1 cellular context compared by ENCODE assay signal in genomic region chr21:17501107-17502006, GRCh38.
TF ChIP-seq lines count a peak whose summit lies in the region.

No MANE protein-coding gene starts in this region.

TF ChIP-seq in HepG2, 621 proteins besides CTCF, POLR2A, EP300 and RAD21 (continued from another document and continues in another):
- TF ChIP-seq KIAA2018 (CRISPR knock-in tag; IDR thresholded peaks at IDR 0.05; ENCODE audit: borderline replicate concordance) (no peak), GLMP (CRISPR knock-in tag; IDR thresholded peaks at IDR 0.05; ENCODE audit: borderline replicate concordance) (no peak), BCLAF1 (IDR thresholded peaks at IDR 0.05) (no peak), E2F5 (CRISPR knock-in tag; conservative IDR thresholded peaks at IDR 0.05) (no peak), BRF2 (CRISPR knock-in tag; IDR thresholded peaks at IDR 0.05) (no peak), MIER2 (CRISPR knock-in tag; IDR thresholded peaks at IDR 0.05) (no peak), RFXAP (CRISPR knock-in tag; IDR thresholded peaks at IDR 0.05; ENCODE audit: borderline replicate concordance) (no peak), MAF1 (CRISPR knock-in tag; IDR thresholded peaks at IDR 0.05; ENCODE audit: borderline replicate concordance) (no peak), TOE1 (CRISPR knock-in tag; IDR thresholded peaks at IDR 0.05) (no peak), ZNF580 (CRISPR knock-in tag; IDR thresholded peaks at IDR 0.05; ENCODE audit: borderline replicate concordance, low read depth) (no peak), ZNF142 (CRISPR knock-in tag; IDR thresholded peaks at IDR 0.05) (0 out of 2 replicates have a peak, but pooled peaks have one; percentile 18), DPF2 (CRISPR knock-in tag; IDR thresholded peaks at IDR 0.05; ENCODE audit: borderline replicate concordance, low read depth) (peak; percentile 98), MTA3 (CRISPR knock-in tag; IDR thresholded peaks at IDR 0.05) (no peak), SYNCRIP (IDR thresholded peaks at IDR 0.05; ENCODE audit: insufficient read depth, low read depth, low read length) (no peak), ZNF264 (CRISPR knock-in tag; IDR thresholded peaks at IDR 0.05) (peak; percentile 68; the same call in 1 of the 2 replicates), SCMH1 (CRISPR knock-in tag; IDR thresholded peaks at IDR 0.05; ENCODE audit: borderline replicate concordance) (no peak)
